ENCODE assay signal across 9 cellular contexts in the genomic region with DNA sequence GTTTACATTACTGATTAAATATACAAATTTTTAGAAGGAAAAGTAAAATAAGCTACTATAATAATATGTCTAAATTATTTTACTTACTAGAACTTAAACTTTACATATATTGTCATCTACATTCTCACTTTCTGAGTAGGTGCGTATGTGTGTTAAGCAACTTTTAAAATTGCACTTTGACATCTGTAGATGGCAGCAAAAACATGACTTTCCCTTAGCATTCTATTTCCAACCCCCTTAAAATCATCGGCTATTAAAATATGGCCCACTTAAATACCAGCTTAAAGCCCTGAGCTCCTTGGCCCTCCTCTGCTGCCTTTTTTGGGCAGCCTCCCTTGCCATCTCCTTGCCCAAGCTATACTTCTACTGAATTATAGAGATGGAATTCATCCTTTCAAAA.
DNase-seq lines count a peak whose midpoint lies in the region; ATAC-seq, FAIRE-seq and TF ChIP-seq lines count a peak whose summit lies in the region.
"Had no signal": no experiment of that assay in that cellular context is flagged by ENCODE, and none has a peak within 500 bp of the region (broad histone marks: within the 10 kb centered on the region; RNA-seq: fewer than 3 reads in every experiment).

No MANE protein-coding gene starts in this region.

- H3K79me2 ChIP-seq in astrocyte (ENCODE audit: insufficient read depth, low read length): no peaks in the 10 kb centered on the region

- FAIRE-seq in HTR-8/SVneo (lab: Jason Lieb, UNC) (no peak), astrocyte (lab: Jason Lieb, UNC) (no peak)

- DNase-seq in GM04504 (ENCODE audit: low read depth) (peak; percentile 1), HTR-8/SVneo (ENCODE audit: insufficient read length, low spot score) (peak; percentile 6), astrocyte (ENCODE audit: low read depth) (no peak), nephron progenitor cell (no peak), GM13976 (ENCODE audit: low spot score) (no peak), GM20000 (ENCODE audit: low spot score) (no peak)
- DNase-seq: naive B cell had no signal

- H3K9me3 Mint-ChIP-seq in astrocyte (ENCODE audit: unreplicated experiment) (peaks cover 2% of the 10 kb centered on the region), nephron progenitor cell (no peaks in the 10 kb centered on the region)
- H3K9me3 Mint-ChIP-seq: naive B cell had no signal

- H3K27ac Mint-ChIP-seq in astrocyte (ENCODE audit: unreplicated experiment): no peak overlapping the region
- no peak overlapping the region for H3K27ac Mint-ChIP-seq in nephron progenitor cell

- H4K20me1 ChIP-seq in astrocyte (ENCODE audit: insufficient read depth, low read length): no peaks in the 10 kb centered on the region

- no peaks in the 10 kb centered on the region for H3K27me3 ChIP-seq in astrocyte (ENCODE audit: insufficient read depth, low read length)

- H3K4me3 Mint-ChIP-seq in astrocyte (ENCODE audit: unreplicated experiment): no peak overlapping the region
- H3K4me3 Mint-ChIP-seq in nephron progenitor cell: no peak overlapping the region
- H3K4me3 Mint-ChIP-seq: naive B cell had no signal

- no peaks in the 10 kb centered on the region for H3K4me1 ChIP-seq in astrocyte (ENCODE audit: insufficient read depth, low read length)

- H3K36me3 Mint-ChIP-seq in astrocyte (ENCODE audit: low read depth, unreplicated experiment): no peaks in the 10 kb centered on the region
- no peaks in the 10 kb centered on the region for H3K36me3 Mint-ChIP-seq in nephron progenitor cell (ENCODE audit: low read depth)
- H3K36me3 Mint-ChIP-seq: naive B cell had no signal

- H3K9me3 ChIP-seq in astrocyte (ENCODE audit: insufficient read depth, low read depth, low read length): no peaks in the 10 kb centered on the region

- no peak overlapping the region for H3K4me3 ChIP-seq in astrocyte (ENCODE audit: insufficient read depth, low read depth, low read length)

- H2AFZ ChIP-seq in astrocyte (ENCODE audit: low read depth, low read length): no peak overlapping the region

- TF ChIP-seq CTCF in astrocyte (IDR thresholded peaks at IDR 0.05; ENCODE audit: insufficient read depth, low read depth, low read length) (peak; percentile 32), nephron progenitor cell (IDR thresholded peaks at IDR 0.05) (peak; percentile 19), GM13976 (IDR thresholded peaks at IDR 0.05; ENCODE audit: borderline replicate concordance, control extremely low read depth, extremely low read depth, insufficient read depth, missing control alignments) (no peak), GM20000 (IDR thresholded peaks at IDR 0.05; ENCODE audit: extremely low read depth, missing control alignments) (no peak)

- in situ Hi-C loops in GM13976 (cut with MboI; ENCODE audit: low sequenced_read_pairs, unreplicated experiment): loop anchor here (10.0 kb wide), 1 partner anchor 565 kb away; no protein-coding TSS in a partner anchor

- H3K27ac ChIP-seq in astrocyte (ENCODE audit: low read depth, low read length): no peak overlapping the region

- H3K27me3 Mint-ChIP-seq in astrocyte (ENCODE audit: low read depth, unreplicated experiment): peaks cover 14% of the 10 kb centered on the region
- H3K27me3 Mint-ChIP-seq in nephron progenitor cell (ENCODE audit: low read depth, poor library complexity): no peaks in the 10 kb centered on the region

- H3K4me2 ChIP-seq in astrocyte (ENCODE audit: low read length): no peak overlapping the region

- peaks cover 11% of the 10 kb centered on the region for H3K4me1 Mint-ChIP-seq in astrocyte (ENCODE audit: low read depth, unreplicated experiment)
- H3K4me1 Mint-ChIP-seq in nephron progenitor cell: peaks cover 12% of the 10 kb centered on the region

- no peak for ATAC-seq in HG02981 (IDR thresholded peaks at IDR 0.05; ENCODE audit: unreplicated experiment)
- no peak for ATAC-seq in HG03571 (IDR thresholded peaks at IDR 0.05; ENCODE audit: unreplicated experiment)

- no peak overlapping the region for H3K9ac ChIP-seq in astrocyte (ENCODE audit: low read length)

- H3K36me3 ChIP-seq in astrocyte (ENCODE audit: insufficient read depth, low read length): no peaks in the 10 kb centered on the region

Comparison
In these comparisons a context has a peak if more than half of its experiments do, and no peak if none do; other contexts are left out.
1. DNase-seq: peak in GM04504 (single experiment) and HTR-8/SVneo (single experiment); none in astrocyte (single experiment), nephron progenitor cell (single experiment), GM13976 (single experiment) and GM20000 (single experiment).
2. CTCF ChIP-seq: peak in astrocyte (single experiment) and nephron progenitor cell (single experiment); none in GM13976 (single experiment) and GM20000 (single experiment).